Comparison of ENCODE assay signal across 10 cellular contexts in genomic region chr1:154944422-154945159, GRCh38. TPM values are rescaled to one million over a fixed set of nuclear protein-coding genes. Genes with fewer than 3 reads are reported as not detected.
DNase-seq lines count a peak whose midpoint lies in the region; ATAC-seq and TF ChIP-seq lines count a peak whose summit lies in the region.
"Had no signal": no experiment of that assay in that cellular context is flagged by ENCODE, and none has a peak within 500 bp of the region (broad histone marks: within the 10 kb centered on the region; RNA-seq: fewer than 3 reads in every experiment).

No MANE protein-coding gene starts in this region.

- intact Hi-C loops in CD14-positive monocyte (cut with micrococcal nuclease) = no loop called here

- H3K9ac ChIP-seq in MM.1S (ENCODE audit: low read length) = peak overlapping the region; percentile 89

- no peaks in the 10 kb centered on the region for H4K20me1 ChIP-seq in MM.1S (ENCODE audit: insufficient read depth, low read length)

- H3K27ac ChIP-seq in MM.1S (ENCODE audit: low read length) = peak overlapping the region; percentile 91

- no peak for TF ChIP-seq CTCF in CD14-positive monocyte (IDR thresholded peaks at IDR 0.05)
- no peak for TF ChIP-seq CTCF in MM.1S (IDR thresholded peaks at IDR 0.05; ENCODE audit: low read length)
- no peak for TF ChIP-seq CTCF in brain (conservative IDR thresholded peaks at IDR 0.05)

- no peaks in the 10 kb centered on the region for H3K9me2 ChIP-seq in MM.1S (replicated peaks; ENCODE audit: insufficient read depth, low read length)

- H3K27ac Mint-ChIP-seq in CD14-positive monocyte (peak overlapping the region; percentile 64 to 87 (median 80)), brain (peak overlapping the region; percentile 70 to 94 (median 86))

- H3K79me2 ChIP-seq in MM.1S (ENCODE audit: low read length) = peaks cover 65% of the 10 kb centered on the region

- ATAC-seq in SK-N-SH treated with all-trans-retinoic acid at 6 μM for 48 hours = no peak
- no peak for ATAC-seq in HG03457 (IDR thresholded peaks at IDR 0.05; ENCODE audit: unreplicated experiment)
- ATAC-seq: body of pancreas had no signal

- H3K9me3 ChIP-seq in MM.1S (replicated peaks; ENCODE audit: insufficient read depth, low read length) = no peaks in the 10 kb centered on the region
- H3K9me3 ChIP-seq: body of pancreas had no signal

- H2AFZ ChIP-seq in MM.1S (ENCODE audit: low read length) = no peak overlapping the region

- H3K4me3 Mint-ChIP-seq in CD14-positive monocyte = no peak overlapping the region
- no peak overlapping the region for H3K4me3 Mint-ChIP-seq in brain
- H3K4me3 Mint-ChIP-seq: stimulated activated naive CD8-positive, alpha-beta T cell treated with anti-CD3 and anti-CD28 coated beads, Interleukin-15, amount 100 ng/mL, for 72 hours had no signal

- H3K27me3 ChIP-seq in MM.1S (replicated peaks; ENCODE audit: insufficient read depth, low read length) = no peaks in the 10 kb centered on the region
- H3K27me3 ChIP-seq: body of pancreas had no signal

- peak overlapping the region; percentile 3; the same call in 1 of the 2 replicates for H3K4me3 ChIP-seq in MM.1S (ENCODE audit: low read length)
- H3K4me3 ChIP-seq: body of pancreas had no signal

- H3K4me2 ChIP-seq in MM.1S (ENCODE audit: low read depth, low read length) = peak overlapping the region; percentile 87

- H3K4me1 ChIP-seq in MM.1S (ENCODE audit: low read length) = peaks cover 82% of the 10 kb centered on the region

- H3K9me3 Mint-ChIP-seq in CD14-positive monocyte (no peaks in the 10 kb centered on the region), brain (no peaks in the 10 kb centered on the region)
- H3K9me3 Mint-ChIP-seq: stimulated activated naive CD8-positive, alpha-beta T cell treated with anti-CD3 and anti-CD28 coated beads, Interleukin-15, amount 100 ng/mL, for 72 hours had no signal

- H3F3A ChIP-seq in MM.1S (ENCODE audit: insufficient read depth, low read length) = peaks cover 78% of the 10 kb centered on the region

- H3K36me3 ChIP-seq in MM.1S (replicated peaks; ENCODE audit: insufficient read depth, low read length) = no peaks in the 10 kb centered on the region

- H3K27me3 Mint-ChIP-seq in CD14-positive monocyte (ENCODE audit: low read depth in 3 of 3) = peaks cover 0 to 2% (median 0%) of the 10 kb centered on the region in 3 donors
- H3K27me3 Mint-ChIP-seq in brain = no peaks in the 10 kb centered on the region
- H3K27me3 Mint-ChIP-seq: stimulated activated naive CD8-positive, alpha-beta T cell treated with anti-CD3 and anti-CD28 coated beads, Interleukin-15, amount 100 ng/mL, for 72 hours had no signal

- peaks cover 51% of the 10 kb centered on the region for H3K4me1 Mint-ChIP-seq in CD14-positive monocyte
- peaks cover 41% of the 10 kb centered on the region for H3K4me1 Mint-ChIP-seq in brain

- peaks cover 33 to 47% of the 10 kb centered on the region in 2 donors for H3K36me3 Mint-ChIP-seq in CD14-positive monocyte
- no peaks in the 10 kb centered on the region for H3K36me3 Mint-ChIP-seq in brain

- DNase-seq in CD14-positive monocyte (ENCODE audit: low spot score) (no peak), MM.1S (peak; percentile 74), myocyte (ENCODE audit: low read depth) (peak; percentile 29), NCI-H2196 treated with DMSO at 0.1 percent for 48 hours (lab: John Stamatoyannopoulos, UW; ENCODE audit: unreplicated experiment) (no peak)
- no peak for DNase-seq in stimulated activated naive CD4-positive, alpha-beta T cell (lab: John Stamatoyannopoulos, UW)

TF ChIP-seq in SK-N-SH treated with all-trans-retinoic acid at 6 μM for 48 hours, 23 proteins besides CTCF, POLR2A, EP300 and RAD21 (continues in another document):
- TF ChIP-seq ZFP30 (CRISPR knock-in tag; IDR thresholded peaks at IDR 0.05) (no peak), ISL1 (CRISPR knock-in tag; IDR thresholded peaks at IDR 0.05) (no peak), PPARA (CRISPR knock-in tag; IDR thresholded peaks at IDR 0.05; ENCODE audit: borderline replicate concordance) (no peak), RARB (CRISPR knock-in tag; IDR thresholded peaks at IDR 0.05) (no peak), PATZ1 (CRISPR knock-in tag; IDR thresholded peaks at IDR 0.05; ENCODE audit: borderline replicate concordance) (no peak), TCF4 (CRISPR knock-in tag; IDR thresholded peaks at IDR 0.05; ENCODE audit: borderline replicate concordance) (no peak), CSDC2 (CRISPR knock-in tag; IDR thresholded peaks at IDR 0.05) (no peak), ZNF565 (CRISPR knock-in tag; conservative IDR thresholded peaks at IDR 0.05; ENCODE audit: low read depth) (no peak), ZFP3 (CRISPR knock-in tag; IDR thresholded peaks at IDR 0.05) (no peak), SNAI2 (CRISPR knock-in tag; IDR thresholded peaks at IDR 0.05) (no peak), ZNF70 (CRISPR knock-in tag; IDR thresholded peaks at IDR 0.05) (no peak)
- TF ChIP-seq, protein P1, sequence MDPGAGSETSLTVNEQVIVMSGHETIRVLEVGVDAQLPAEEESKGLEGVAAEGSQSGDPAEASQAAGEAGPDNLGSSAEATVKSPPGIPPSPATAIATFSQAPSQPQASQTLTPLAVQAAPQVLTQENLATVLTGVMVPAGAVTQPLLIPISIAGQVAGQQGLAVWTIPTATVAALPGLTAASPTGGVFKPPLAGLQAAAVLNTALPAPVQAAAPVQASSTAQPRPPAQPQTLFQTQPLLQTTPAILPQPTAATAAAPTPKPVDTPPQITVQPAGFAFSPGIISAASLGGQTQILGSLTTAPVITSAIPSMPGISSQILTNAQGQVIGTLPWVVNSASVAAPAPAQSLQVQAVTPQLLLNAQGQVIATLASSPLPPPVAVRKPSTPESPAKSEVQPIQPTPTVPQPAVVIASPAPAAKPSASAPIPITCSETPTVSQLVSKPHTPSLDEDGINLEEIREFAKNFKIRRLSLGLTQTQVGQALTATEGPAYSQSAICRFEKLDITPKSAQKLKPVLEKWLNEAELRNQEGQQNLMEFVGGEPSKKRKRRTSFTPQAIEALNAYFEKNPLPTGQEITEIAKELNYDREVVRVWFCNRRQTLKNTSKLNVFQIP (CRISPR knock-in tag; IDR thresholded peaks at IDR 0.05; ENCODE audit: borderline replicate concordance, low read depth) = no peak
- TF ChIP-seq, protein P2, sequence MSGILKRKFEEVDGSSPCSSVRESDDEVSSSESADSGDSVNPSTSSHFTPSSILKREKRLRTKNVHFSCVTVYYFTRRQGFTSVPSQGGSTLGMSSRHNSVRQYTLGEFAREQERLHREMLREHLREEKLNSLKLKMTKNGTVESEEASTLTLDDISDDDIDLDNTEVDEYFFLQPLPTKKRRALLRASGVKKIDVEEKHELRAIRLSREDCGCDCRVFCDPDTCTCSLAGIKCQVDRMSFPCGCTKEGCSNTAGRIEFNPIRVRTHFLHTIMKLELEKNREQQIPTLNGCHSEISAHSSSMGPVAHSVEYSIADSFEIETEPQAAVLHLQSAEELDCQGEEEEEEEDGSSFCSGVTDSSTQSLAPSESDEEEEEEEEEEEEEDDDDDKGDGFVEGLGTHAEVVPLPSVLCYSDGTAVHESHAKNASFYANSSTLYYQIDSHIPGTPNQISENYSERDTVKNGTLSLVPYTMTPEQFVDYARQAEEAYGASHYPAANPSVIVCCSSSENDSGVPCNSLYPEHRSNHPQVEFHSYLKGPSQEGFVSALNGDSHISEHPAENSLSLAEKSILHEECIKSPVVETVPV (CRISPR knock-in tag; IDR thresholded peaks at IDR 0.05) = no peak

RNA-seq across cellular contexts. Expression of gene PMVK, which starts 8.1 kb away (rescaled TPM):
- polyA plus RNA-seq in CD14-positive monocyte (10 to 100 TPM; 41.9 to 43.2 TPM), brain (ENCODE audit: insufficient read depth, low read depth, low replicate concordance) (102 TPM)
- total RNA-seq in myocyte = 10.9 and 11.3 TPM in 2 replicates
- polyA plus RNA-seq in myocyte (2012) = 74.4 TPM

RNA-seq across cellular contexts. Expression of gene PBXIP1, which starts 11.3 kb away (rescaled TPM):
- polyA plus RNA-seq in CD14-positive monocyte (10 to 100 TPM; 23.1 to 24.0 TPM), brain (ENCODE audit: insufficient read depth, low read depth, low replicate concordance) (117 TPM)
- total RNA-seq in myocyte = 535 and 641 TPM in 2 replicates
- polyA plus RNA-seq in myocyte (2012) = 255 TPM

RNA-seq across cellular contexts. Expression of gene PYGO2, which starts 17.0 kb away (rescaled TPM):
- polyA plus RNA-seq in CD14-positive monocyte = 10 to 100 TPM in 1 of 2 donors, 1 to 10 TPM in 1; 8.2 to 12.0 TPM
- 63.7 TPM for polyA plus RNA-seq in brain (ENCODE audit: insufficient read depth, low read depth, low replicate concordance)
- 25.8 and 31.0 TPM in 2 replicates for total RNA-seq in myocyte
- polyA plus RNA-seq in myocyte (2012) = 27.0 TPM

RNA-seq across cellular contexts. Expression of gene SHC1, which starts 26.0 kb away (rescaled TPM):
- polyA plus RNA-seq in CD14-positive monocyte (10 to 100 TPM; 26.7 to 31.5 TPM), brain (ENCODE audit: insufficient read depth, low read depth, low replicate concordance) (38.3 TPM)
- total RNA-seq in myocyte = 165 and 171 TPM in 2 replicates
- polyA plus RNA-seq in myocyte (2012) = 295 TPM

RNA-seq across cellular contexts. Expression of gene CKS1B, which starts 29.9 kb away (rescaled TPM):
- 10 to 100 TPM; 18.0 to 22.6 TPM for polyA plus RNA-seq in CD14-positive monocyte
- 183 TPM for polyA plus RNA-seq in brain (ENCODE audit: insufficient read depth, low read depth, low replicate concordance)
- total RNA-seq in myocyte = 26.6 and 33.5 TPM in 2 replicates
- polyA plus RNA-seq in myocyte (2012) = 56.5 TPM

Comparison
In these comparisons a context has a peak if more than half of its experiments do, and no peak if none do; other contexts are left out.
1. DNase-seq: peak in MM.1S (single experiment) and myocyte (single experiment); none in CD14-positive monocyte (single experiment), NCI-H2196 treated with DMSO at 0.1 percent for 48 hours (single experiment) and stimulated activated naive CD4-positive, alpha-beta T cell (0 of 6).